Comparison of ENCODE assay signal across 9 cellular contexts in the genomic region with DNA sequence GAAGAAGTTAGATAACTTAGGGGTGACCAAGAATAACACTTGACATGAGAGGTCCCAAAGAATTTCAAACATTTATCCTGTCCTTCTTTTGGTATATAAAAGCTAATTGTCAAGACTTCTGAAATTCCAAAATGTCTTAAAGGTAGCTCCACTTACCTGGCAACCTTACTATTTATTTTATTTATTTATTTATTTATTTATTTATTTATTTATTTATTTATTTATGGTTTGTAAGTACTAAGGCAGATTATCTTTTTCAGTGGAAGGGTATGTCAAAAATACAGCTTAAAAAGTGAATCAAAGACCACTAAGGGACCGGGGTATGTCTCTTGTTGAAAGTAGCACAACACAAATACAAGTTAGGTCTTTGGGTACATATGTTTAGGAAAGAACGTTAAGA.
"Had no signal": no experiment of that assay in that cellular context is flagged by ENCODE, and none has a peak within 500 bp of the region (broad histone marks: within the 10 kb centered on the region; RNA-seq: fewer than 3 reads in every experiment).

No MANE protein-coding gene starts in this region.

- ATAC-seq: HepG2, K562 had no signal

- H3K4me1 Mint-ChIP-seq: IgD-negative memory B cell had no signal

- H3K4me3 ChIP-seq: K562 had no signal

- DNase-seq: IMR-90, KBM-7, KG1 had no signal

- H3K4me3 Mint-ChIP-seq: IgD-negative memory B cell had no signal

- H3K4me2 ChIP-seq: KMS-11 had no signal

- FAIRE-seq: HepG2, HTR-8/SVneo, K562 had no signal

- H3K27ac ChIP-seq: HL-60, KMS-11 had no signal

- H3K9me3 Mint-ChIP-seq: IgD-negative memory B cell had no signal

- H3K27ac Mint-ChIP-seq: IgD-negative memory B cell had no signal
